ENCODE assay signal across 1 cellular context in genomic region chr7:15557186-15557585, GRCh38.
TF ChIP-seq lines count a peak whose summit lies in the region.

No MANE protein-coding gene starts in this region.

TF ChIP-seq in GM23338, 12 proteins besides CTCF, POLR2A, EP300 and RAD21 (continued from another document):
- TF ChIP-seq REST (IDR thresholded peaks at IDR 0.05; ENCODE audit: unreplicated experiment) (no peak), NANOG (IDR thresholded peaks at IDR 0.05; ENCODE audit: borderline replicate concordance) (no peak), ZNF331 (CRISPR knock-in tag; IDR thresholded peaks at IDR 0.05; ENCODE audit: low read depth) (no peak), ZNF462 (CRISPR knock-in tag; IDR thresholded peaks at IDR 0.05) (no peak), POLR2AphosphoS5 (IDR thresholded peaks at IDR 0.05; ENCODE audit: low read depth) (no peak), EZH2phosphoT487 (IDR thresholded peaks at IDR 0.05; ENCODE audit: unreplicated experiment) (no peak), EZH2 (IDR thresholded peaks at IDR 0.05; ENCODE audit: low read depth, unreplicated experiment) (no peak)
